Comparison of ENCODE assay signal across 15 cellular contexts in the genomic region with DNA sequence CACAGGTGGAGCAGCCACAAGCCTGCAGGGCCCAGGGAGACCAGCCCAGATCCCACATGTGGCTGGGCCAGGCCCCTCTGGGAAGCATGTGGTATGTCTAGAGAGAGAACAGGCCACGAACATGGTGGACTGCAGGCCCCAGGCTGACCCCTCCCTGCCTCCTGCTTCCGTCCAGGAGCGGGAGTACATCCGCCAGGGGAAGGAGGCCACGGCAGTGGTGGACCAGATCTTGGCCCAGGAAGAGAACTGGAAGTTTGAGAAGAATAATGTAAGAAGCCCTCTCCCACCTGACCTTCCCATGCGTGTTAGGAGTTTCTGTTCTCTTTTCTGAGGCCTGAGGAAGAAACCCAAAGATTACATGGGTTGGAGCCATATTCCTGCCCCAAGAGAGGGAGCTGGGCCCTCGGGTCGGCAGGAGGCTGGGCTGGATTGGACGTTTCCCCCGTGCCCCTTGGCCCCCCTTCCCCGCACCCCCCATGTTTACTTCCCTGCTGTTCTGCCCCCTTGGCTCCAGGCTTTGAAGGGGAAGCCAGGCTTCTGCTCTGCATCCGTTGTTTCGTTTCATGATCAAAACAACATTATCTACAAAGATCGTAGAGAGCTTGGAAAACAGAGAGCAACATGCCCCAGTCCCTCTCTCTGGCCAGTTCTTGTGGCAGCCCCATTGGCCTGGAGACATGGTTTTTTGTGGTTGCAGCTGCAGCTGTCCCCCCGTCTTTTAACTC. TPM values are rescaled to one million over a fixed set of nuclear protein-coding genes. Genes with fewer than 3 reads are reported as not detected.
DNase-seq lines count a peak whose midpoint lies in the region; ATAC-seq, FAIRE-seq and TF ChIP-seq lines count a peak whose summit lies in the region.
"Had no signal": no experiment of that assay in that cellular context is flagged by ENCODE, and none has a peak within 500 bp of the region (broad histone marks: within the 10 kb centered on the region; RNA-seq: fewer than 3 reads in every experiment).

No MANE protein-coding gene starts in this region.

- H3K27ac Mint-ChIP-seq in stimulated activated naive CD8-positive, alpha-beta T cell treated with anti-CD3 and anti-CD28 coated beads, Interleukin-15, amount 100 ng/mL, for 72 hours: peak overlapping the region; percentile 57 to 93
- H3K27ac Mint-ChIP-seq in neural crest cell (ENCODE audit: unreplicated experiment): peak overlapping the region; percentile 27
- no peak overlapping the region for H3K27ac Mint-ChIP-seq in activated T-helper 1 cell treated with anti-CD3 and anti-CD28 coated beads, Interleukin-12 subunit alpha, Interleukin-12 subunit beta, Interleukin-2, Interleukin-4 antibody, amounts not matched to agents 30 ng/mL and 10 ng/mL and 1 ng/mL, durations not matched to agents 14 hours and 24 hours and 36 hours
- H3K27ac Mint-ChIP-seq: mesothelial cell of epicardium had no signal

- intact Hi-C loops in endothelial cell of umbilical vein (cut with micrococcal nuclease): no loop called here
- intact Hi-C loops in activated T-helper 1 cell treated with anti-CD3 and anti-CD28 coated beads, Interleukin-12 subunit alpha, Interleukin-12 subunit beta, Interleukin-2, Interleukin-4 antibody, amounts not matched to agents 30 ng/mL and 10 ng/mL and 1 ng/mL, durations not matched to agents 14 hours and 24 hours and 36 hours (cut with micrococcal nuclease): no loop called here

- no peak for TF ChIP-seq POLR2A in endothelial cell of umbilical vein (IDR thresholded peaks at IDR 0.05; ENCODE audit: low read depth, low read length)

- no peaks in the 10 kb centered on the region for H3K27me3 ChIP-seq in endothelial cell of umbilical vein (ENCODE audit: control insufficient read depth in 2 of 2, insufficient read depth in 2 of 2, low read length in 2 of 2)
- H3K27me3 ChIP-seq: foreskin keratinocyte had no signal

- H3K4me2 ChIP-seq in endothelial cell of umbilical vein (ENCODE audit: insufficient read depth, low read length): no peak overlapping the region

- POLR2A ChIA-PET in endothelial cell of umbilical vein (lab: Charles Lee): interaction anchor here (1.7 kb wide), 1 partner anchor 12 kb away, joined by 3 read pairs; no protein-coding TSS in a partner anchor

- no peaks in the 10 kb centered on the region for H4K20me1 ChIP-seq in endothelial cell of umbilical vein (replicated peaks; ENCODE audit: control insufficient read depth, extremely low read depth, insufficient read depth, low read length)

- H3K9me1 ChIP-seq in endothelial cell of umbilical vein (replicated peaks; ENCODE audit: control insufficient read depth, extremely low read depth, insufficient read depth, low read length): no peaks in the 10 kb centered on the region

- peaks cover 16% of the 10 kb centered on the region for H3K4me1 ChIP-seq in endothelial cell of umbilical vein (ENCODE audit: control insufficient read depth, extremely low read depth, insufficient read depth, low read length)
- H3K4me1 ChIP-seq: foreskin keratinocyte had no signal

- no peak overlapping the region for H3K9ac ChIP-seq in endothelial cell of umbilical vein (replicated peaks; ENCODE audit: extremely low read depth, insufficient read depth, low read length)

- H3K36me3 Mint-ChIP-seq in neural crest cell (ENCODE audit: low read depth): no peaks in the 10 kb centered on the region
- H3K36me3 Mint-ChIP-seq in activated T-helper 1 cell treated with anti-CD3 and anti-CD28 coated beads, Interleukin-12 subunit alpha, Interleukin-12 subunit beta, Interleukin-2, Interleukin-4 antibody, amounts not matched to agents 30 ng/mL and 10 ng/mL and 1 ng/mL, durations not matched to agents 14 hours and 24 hours and 36 hours (ENCODE audit: low read depth): peaks cover 14% of the 10 kb centered on the region

- TF ChIP-seq CTCF in endothelial cell of umbilical vein (IDR thresholded peaks at IDR 0.05; ENCODE audit: extremely low read depth in 1 of 2, insufficient read depth in 1 of 2, low read depth in 1 of 2, low read length in 2 of 2): no peak
- no peak for TF ChIP-seq CTCF in neural crest cell (conservative IDR thresholded peaks at IDR 0.05)

- no peak overlapping the region for H3K4me3 ChIP-seq in endothelial cell of umbilical vein (replicated peaks in 1 of 3; ENCODE audit: insufficient read depth in 1 of 3, low read depth in 1 of 3, low read length in 3 of 3)

- peak; percentile 70 for FAIRE-seq in endothelial cell of umbilical vein (lab: Jason Lieb, UNC)
- FAIRE-seq: RCC 7860, small intestine, TTC549 had no signal

- H3K27ac ChIP-seq in endothelial cell of umbilical vein (ENCODE audit: insufficient read depth, low read depth, low read length): peak overlapping the region; percentile 15
- H3K27ac ChIP-seq: foreskin keratinocyte had no signal

- no peaks in the 10 kb centered on the region for H3K9me3 ChIP-seq in endothelial cell of umbilical vein (replicated peaks; ENCODE audit: control insufficient read depth, insufficient read depth, low read length)

- no peak overlapping the region for H2AFZ ChIP-seq in endothelial cell of umbilical vein (ENCODE audit: low read depth, low read length)

- H3K4me1 Mint-ChIP-seq in stimulated activated naive CD8-positive, alpha-beta T cell treated with anti-CD3 and anti-CD28 coated beads, Interleukin-15, amount 100 ng/mL, for 72 hours: peaks cover 63% of the 10 kb centered on the region
- H3K4me1 Mint-ChIP-seq in neural crest cell: peaks cover 14% of the 10 kb centered on the region
- H3K4me1 Mint-ChIP-seq in activated T-helper 1 cell treated with anti-CD3 and anti-CD28 coated beads, Interleukin-12 subunit alpha, Interleukin-12 subunit beta, Interleukin-2, Interleukin-4 antibody, amounts not matched to agents 30 ng/mL and 10 ng/mL and 1 ng/mL, durations not matched to agents 14 hours and 24 hours and 36 hours (ENCODE audit: low read depth): no peaks in the 10 kb centered on the region

- dilution Hi-C loops in endothelial cell of umbilical vein (cut with MboI; ENCODE audit: extremely low pct_ligation_motif_present, low sequenced_read_pairs): no loop called here

- no peak for ATAC-seq in stimulated activated naive CD8-positive, alpha-beta T cell treated with anti-CD3 and anti-CD28 coated beads, Interleukin-15, amount 100 ng/mL, for 72 hours
- no peak for ATAC-seq in stimulated activated naive CD8-positive, alpha-beta T cell treated with anti-CD3 and anti-CD28 coated beads, Interleukin-15, Interleukin-2, amounts not matched to agents 100 U/mL and 50 U/mL, for 24 hours
- ATAC-seq: foreskin keratinocyte had no signal

- H3K36me3 ChIP-seq in endothelial cell of umbilical vein (ENCODE audit: control insufficient read depth in 2 of 2, extremely low read depth in 1 of 2, insufficient read depth in 2 of 2, low read length in 2 of 2): peaks cover 0 to 2% of the 10 kb centered on the region in 2 experiments

- no peaks in the 10 kb centered on the region for H3K27me3 Mint-ChIP-seq in stimulated activated naive CD8-positive, alpha-beta T cell treated with anti-CD3 and anti-CD28 coated beads, Interleukin-15, amount 100 ng/mL, for 72 hours
- H3K27me3 Mint-ChIP-seq in neural crest cell (ENCODE audit: low read depth): peaks cover 4% of the 10 kb centered on the region
- no peaks in the 10 kb centered on the region for H3K27me3 Mint-ChIP-seq in activated T-helper 1 cell treated with anti-CD3 and anti-CD28 coated beads, Interleukin-12 subunit alpha, Interleukin-12 subunit beta, Interleukin-2, Interleukin-4 antibody, amounts not matched to agents 30 ng/mL and 10 ng/mL and 1 ng/mL, durations not matched to agents 14 hours and 24 hours and 36 hours (ENCODE audit: insufficient read depth)

- H3K79me2 ChIP-seq in endothelial cell of umbilical vein (ENCODE audit: control insufficient read depth, insufficient read depth, low read length): no peaks in the 10 kb centered on the region

- no peaks in the 10 kb centered on the region for H3K9me3 Mint-ChIP-seq in stimulated activated naive CD8-positive, alpha-beta T cell treated with anti-CD3 and anti-CD28 coated beads, Interleukin-15, amount 100 ng/mL, for 72 hours
- no peaks in the 10 kb centered on the region for H3K9me3 Mint-ChIP-seq in neural crest cell
- no peaks in the 10 kb centered on the region for H3K9me3 Mint-ChIP-seq in activated T-helper 1 cell treated with anti-CD3 and anti-CD28 coated beads, Interleukin-12 subunit alpha, Interleukin-12 subunit beta, Interleukin-2, Interleukin-4 antibody, amounts not matched to agents 30 ng/mL and 10 ng/mL and 1 ng/mL, durations not matched to agents 14 hours and 24 hours and 36 hours
- H3K9me3 Mint-ChIP-seq: mesothelial cell of epicardium had no signal

- BruUV-seq in endothelial cell of umbilical vein (replicated peaks; lab: Mats Ljungman, UMichigan): no TSS peak

- peak overlapping the region; percentile 26 to 37 for H3K4me3 Mint-ChIP-seq in stimulated activated naive CD8-positive, alpha-beta T cell treated with anti-CD3 and anti-CD28 coated beads, Interleukin-15, amount 100 ng/mL, for 72 hours
- no peak overlapping the region for H3K4me3 Mint-ChIP-seq in neural crest cell
- H3K4me3 Mint-ChIP-seq in activated T-helper 1 cell treated with anti-CD3 and anti-CD28 coated beads, Interleukin-12 subunit alpha, Interleukin-12 subunit beta, Interleukin-2, Interleukin-4 antibody, amounts not matched to agents 30 ng/mL and 10 ng/mL and 1 ng/mL, durations not matched to agents 14 hours and 24 hours and 36 hours: no peak overlapping the region
- H3K4me3 Mint-ChIP-seq: mesothelial cell of epicardium had no signal

- DNase-seq in stimulated activated naive CD8-positive, alpha-beta T cell treated with anti-CD3 and anti-CD28 coated beads, Interleukin-15, amount 100 ng/mL, for 72 hours: no peak
- DNase-seq in stimulated activated naive CD8-positive, alpha-beta T cell treated with anti-CD3 and anti-CD28 coated beads, Interleukin-15, Interleukin-2, amounts not matched to agents 100 U/mL and 50 U/mL, for 24 hours: no peak
- DNase-seq in endothelial cell of umbilical vein (ENCODE audit: low read depth, low spot score) (peak; percentile 87), neural crest cell (ENCODE audit: low read depth, low spot score) (no peak), cortex of kidney (lab: John Stamatoyannopoulos, UW) (no peak), HPDE6-E6E7 (ENCODE audit: extremely low spot score) (no peak), NCI-H2196 (lab: John Stamatoyannopoulos, UW; ENCODE audit: unreplicated experiment) (no peak)
- no peak for DNase-seq in activated T-helper 1 cell treated with anti-CD3 and anti-CD28 coated beads, Interleukin-12 subunit alpha, Interleukin-12 subunit beta, Interleukin-2, Interleukin-4 antibody, amounts not matched to agents 30 ng/mL and 10 ng/mL and 1 ng/mL, durations not matched to agents 14 hours and 24 hours and 36 hours (ENCODE audit: low spot score)
- DNase-seq: foreskin keratinocyte, H7, NCI-H2171, small intestine had no signal

- CTCF ChIA-PET in endothelial cell of umbilical vein (lab: Charles Lee): interaction anchor here (0.6 to 1.3 kb wide), 11 partner anchors 9 to 670 kb away, joined by 3 to 9 read pairs (median 4); partner anchors contain the start of gene MIEN1

RNA-seq across cellular contexts. Expression of gene TCAP, which starts 5.7 kb away (rescaled TPM):
- total RNA-seq in endothelial cell of umbilical vein (0.78 and 0.93 TPM in 2 replicates), neural crest cell (1.9 and 2.8 TPM in 2 replicates)
- 0.46 and 0.51 TPM in 2 replicates for polyA plus RNA-seq in endothelial cell of umbilical vein
- polyA plus RNA-seq in endothelial cell of umbilical vein (2011; cell fraction: cytosol; rRNA removed): 0.18 TPM in 1 of 2 replicates, not detected in the other
- polyA plus RNA-seq in endothelial cell of umbilical vein (2011; cell fraction: nucleus; rRNA removed): 2.8 and 5.0 TPM in 2 replicates
- polyA plus RNA-seq in endothelial cell of umbilical vein (2012): 0.29 and 1.3 TPM in 2 replicates
- 0.45 and 1.3 TPM in 2 replicates for polyA minus RNA-seq in endothelial cell of umbilical vein
- polyA minus RNA-seq in endothelial cell of umbilical vein (2011; cell fraction: cytosol; rRNA and poly(A)+ RNA removed): 1.0 TPM
- 1.1 and 1.8 TPM in 2 replicates for polyA minus RNA-seq in endothelial cell of umbilical vein (2011; cell fraction: nucleus; rRNA and poly(A)+ RNA removed)
- total RNA-seq in activated T-helper 1 cell treated with anti-CD3 and anti-CD28 coated beads, Interleukin-12 subunit alpha, Interleukin-12 subunit beta, Interleukin-2, Interleukin-4 antibody, amounts not matched to agents 30 ng/mL and 10 ng/mL and 1 ng/mL, durations not matched to agents 14 hours and 24 hours and 36 hours: 0.96 and 1.4 TPM in 2 replicates

RNA-seq across cellular contexts. Expression of gene PNMT, which starts 8.8 kb away (rescaled TPM):
- total RNA-seq in endothelial cell of umbilical vein (not detected in 2 replicates), neural crest cell (0.84 and 0.86 TPM in 2 replicates)
- 0.11 and 0.35 TPM in 2 replicates for polyA plus RNA-seq in endothelial cell of umbilical vein
- not detected in 2 replicates for polyA plus RNA-seq in endothelial cell of umbilical vein (2011; cell fraction: cytosol; rRNA removed)
- 0.13 and 0.22 TPM in 2 replicates for polyA plus RNA-seq in endothelial cell of umbilical vein (2011; cell fraction: nucleus; rRNA removed)
- not detected in 2 replicates for polyA plus RNA-seq in endothelial cell of umbilical vein (2012)
- not detected in 2 replicates for polyA minus RNA-seq in endothelial cell of umbilical vein
- polyA minus RNA-seq in endothelial cell of umbilical vein (2011; cell fraction: cytosol; rRNA and poly(A)+ RNA removed): not detected
- not detected in 2 replicates for polyA minus RNA-seq in endothelial cell of umbilical vein (2011; cell fraction: nucleus; rRNA and poly(A)+ RNA removed)
- not detected in 2 replicates for total RNA-seq in activated T-helper 1 cell treated with anti-CD3 and anti-CD28 coated beads, Interleukin-12 subunit alpha, Interleukin-12 subunit beta, Interleukin-2, Interleukin-4 antibody, amounts not matched to agents 30 ng/mL and 10 ng/mL and 1 ng/mL, durations not matched to agents 14 hours and 24 hours and 36 hours
- total RNA-seq: foreskin keratinocyte had no signal

RNA-seq across cellular contexts. Expression of gene STARD3, which starts 22.5 kb away (rescaled TPM):
- total RNA-seq in endothelial cell of umbilical vein (48.9 and 51.0 TPM in 2 replicates), neural crest cell (60.6 and 64.8 TPM in 2 replicates)
- 75.7 and 102 TPM in 2 replicates for polyA plus RNA-seq in endothelial cell of umbilical vein
- 59.8 and 64.7 TPM in 2 replicates for polyA plus RNA-seq in endothelial cell of umbilical vein (2011; cell fraction: cytosol; rRNA removed)
- polyA plus RNA-seq in endothelial cell of umbilical vein (2011; cell fraction: nucleus; rRNA removed): 197 and 251 TPM in 2 replicates
- polyA plus RNA-seq in endothelial cell of umbilical vein (2012): 42.1 and 55.4 TPM in 2 replicates
- 77.4 and 91.7 TPM in 2 replicates for polyA minus RNA-seq in endothelial cell of umbilical vein
- polyA minus RNA-seq in endothelial cell of umbilical vein (2011; cell fraction: cytosol; rRNA and poly(A)+ RNA removed): 25.9 TPM
- 40.4 and 56.2 TPM in 2 replicates for polyA minus RNA-seq in endothelial cell of umbilical vein (2011; cell fraction: nucleus; rRNA and poly(A)+ RNA removed)
- total RNA-seq in activated T-helper 1 cell treated with anti-CD3 and anti-CD28 coated beads, Interleukin-12 subunit alpha, Interleukin-12 subunit beta, Interleukin-2, Interleukin-4 antibody, amounts not matched to agents 30 ng/mL and 10 ng/mL and 1 ng/mL, durations not matched to agents 14 hours and 24 hours and 36 hours: 54.7 and 65.3 TPM in 2 replicates

RNA-seq across cellular contexts. Expression of gene PGAP3, which starts 28.4 kb away (rescaled TPM):
- 6.4 and 7.0 TPM in 2 replicates for total RNA-seq in endothelial cell of umbilical vein
- polyA plus RNA-seq in endothelial cell of umbilical vein: 14.9 and 17.0 TPM in 2 replicates
- polyA plus RNA-seq in endothelial cell of umbilical vein (2011; cell fraction: cytosol; rRNA removed): 6.9 and 9.6 TPM in 2 replicates
- 31.1 and 34.7 TPM in 2 replicates for polyA plus RNA-seq in endothelial cell of umbilical vein (2011; cell fraction: nucleus; rRNA removed)
- polyA plus RNA-seq in endothelial cell of umbilical vein (2012): 4.2 and 6.0 TPM in 2 replicates
- 8.3 and 9.9 TPM in 2 replicates for polyA minus RNA-seq in endothelial cell of umbilical vein
- polyA minus RNA-seq in endothelial cell of umbilical vein (2011; cell fraction: cytosol; rRNA and poly(A)+ RNA removed): 2.4 TPM
- polyA minus RNA-seq in endothelial cell of umbilical vein (2011; cell fraction: nucleus; rRNA and poly(A)+ RNA removed): 5.9 and 6.2 TPM in 2 replicates
- total RNA-seq in neural crest cell: 18.2 and 21.7 TPM in 2 replicates
- 14.4 and 16.9 TPM in 2 replicates for total RNA-seq in activated T-helper 1 cell treated with anti-CD3 and anti-CD28 coated beads, Interleukin-12 subunit alpha, Interleukin-12 subunit beta, Interleukin-2, Interleukin-4 antibody, amounts not matched to agents 30 ng/mL and 10 ng/mL and 1 ng/mL, durations not matched to agents 14 hours and 24 hours and 36 hours

RNA-seq across cellular contexts. Expression of gene PPP1R1B, which starts 32.7 kb away (rescaled TPM):
- not detected in 2 replicates for total RNA-seq in endothelial cell of umbilical vein
- not detected in 2 replicates for polyA plus RNA-seq in endothelial cell of umbilical vein
- not detected in 2 replicates for polyA plus RNA-seq in endothelial cell of umbilical vein (2011; cell fraction: cytosol; rRNA removed)
- not detected in 2 replicates for polyA plus RNA-seq in endothelial cell of umbilical vein (2011; cell fraction: nucleus; rRNA removed)
- not detected in 2 replicates for polyA plus RNA-seq in endothelial cell of umbilical vein (2012)
- polyA minus RNA-seq in endothelial cell of umbilical vein: not detected in 2 replicates
- polyA minus RNA-seq in endothelial cell of umbilical vein (2011; cell fraction: cytosol; rRNA and poly(A)+ RNA removed): not detected
- polyA minus RNA-seq in endothelial cell of umbilical vein (2011; cell fraction: nucleus; rRNA and poly(A)+ RNA removed): not detected in 2 replicates
- not detected in 2 replicates for total RNA-seq in neural crest cell
- total RNA-seq in activated T-helper 1 cell treated with anti-CD3 and anti-CD28 coated beads, Interleukin-12 subunit alpha, Interleukin-12 subunit beta, Interleukin-2, Interleukin-4 antibody, amounts not matched to agents 30 ng/mL and 10 ng/mL and 1 ng/mL, durations not matched to agents 14 hours and 24 hours and 36 hours: not detected in 2 replicates

Comparison
In these comparisons a context has a peak if more than half of its experiments do, and no peak if none do; other contexts are left out.
1. H3K4me3 Mint-ChIP-seq: peak in stimulated activated naive CD8-positive, alpha-beta T cell treated with anti-CD3 and anti-CD28 coated beads, Interleukin-15, amount 100 ng/mL, for 72 hours (2 of 2); none in neural crest cell (single experiment) and activated T-helper 1 cell treated with anti-CD3 and anti-CD28 coated beads, Interleukin-12 subunit alpha, Interleukin-12 subunit beta, Interleukin-2, Interleukin-4 antibody, amounts not matched to agents 30 ng/mL and 10 ng/mL and 1 ng/mL, durations not matched to agents 14 hours and 24 hours and 36 hours (single experiment).